In the genomic region with DNA sequence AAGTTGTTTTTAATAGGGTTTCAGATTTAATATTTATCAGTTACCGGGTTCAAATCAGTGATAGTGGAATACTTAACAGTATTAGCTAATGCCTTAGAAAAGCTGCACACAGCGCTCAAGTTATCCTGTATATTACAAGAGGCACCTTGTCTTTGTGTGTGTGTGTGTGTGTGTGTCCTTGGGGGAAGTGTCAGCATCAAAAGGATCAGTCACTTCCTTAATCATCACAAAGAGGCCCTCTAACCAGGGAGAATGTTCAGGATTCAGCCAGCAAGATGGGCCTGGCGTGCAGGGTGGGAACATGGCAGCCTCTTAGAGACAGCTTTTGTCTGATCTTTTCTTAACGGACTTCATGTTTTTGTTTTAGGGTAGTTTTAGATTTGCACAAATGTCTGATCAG, we compare ENCODE assay signal across 1 cellular context.
TF ChIP-seq lines count a peak whose summit lies in the region.

No MANE protein-coding gene starts in this region.

TF ChIP-seq in GM23338, 12 proteins besides CTCF, POLR2A, EP300 and RAD21 (continued from another document):
- TF ChIP-seq, protein P1, sequence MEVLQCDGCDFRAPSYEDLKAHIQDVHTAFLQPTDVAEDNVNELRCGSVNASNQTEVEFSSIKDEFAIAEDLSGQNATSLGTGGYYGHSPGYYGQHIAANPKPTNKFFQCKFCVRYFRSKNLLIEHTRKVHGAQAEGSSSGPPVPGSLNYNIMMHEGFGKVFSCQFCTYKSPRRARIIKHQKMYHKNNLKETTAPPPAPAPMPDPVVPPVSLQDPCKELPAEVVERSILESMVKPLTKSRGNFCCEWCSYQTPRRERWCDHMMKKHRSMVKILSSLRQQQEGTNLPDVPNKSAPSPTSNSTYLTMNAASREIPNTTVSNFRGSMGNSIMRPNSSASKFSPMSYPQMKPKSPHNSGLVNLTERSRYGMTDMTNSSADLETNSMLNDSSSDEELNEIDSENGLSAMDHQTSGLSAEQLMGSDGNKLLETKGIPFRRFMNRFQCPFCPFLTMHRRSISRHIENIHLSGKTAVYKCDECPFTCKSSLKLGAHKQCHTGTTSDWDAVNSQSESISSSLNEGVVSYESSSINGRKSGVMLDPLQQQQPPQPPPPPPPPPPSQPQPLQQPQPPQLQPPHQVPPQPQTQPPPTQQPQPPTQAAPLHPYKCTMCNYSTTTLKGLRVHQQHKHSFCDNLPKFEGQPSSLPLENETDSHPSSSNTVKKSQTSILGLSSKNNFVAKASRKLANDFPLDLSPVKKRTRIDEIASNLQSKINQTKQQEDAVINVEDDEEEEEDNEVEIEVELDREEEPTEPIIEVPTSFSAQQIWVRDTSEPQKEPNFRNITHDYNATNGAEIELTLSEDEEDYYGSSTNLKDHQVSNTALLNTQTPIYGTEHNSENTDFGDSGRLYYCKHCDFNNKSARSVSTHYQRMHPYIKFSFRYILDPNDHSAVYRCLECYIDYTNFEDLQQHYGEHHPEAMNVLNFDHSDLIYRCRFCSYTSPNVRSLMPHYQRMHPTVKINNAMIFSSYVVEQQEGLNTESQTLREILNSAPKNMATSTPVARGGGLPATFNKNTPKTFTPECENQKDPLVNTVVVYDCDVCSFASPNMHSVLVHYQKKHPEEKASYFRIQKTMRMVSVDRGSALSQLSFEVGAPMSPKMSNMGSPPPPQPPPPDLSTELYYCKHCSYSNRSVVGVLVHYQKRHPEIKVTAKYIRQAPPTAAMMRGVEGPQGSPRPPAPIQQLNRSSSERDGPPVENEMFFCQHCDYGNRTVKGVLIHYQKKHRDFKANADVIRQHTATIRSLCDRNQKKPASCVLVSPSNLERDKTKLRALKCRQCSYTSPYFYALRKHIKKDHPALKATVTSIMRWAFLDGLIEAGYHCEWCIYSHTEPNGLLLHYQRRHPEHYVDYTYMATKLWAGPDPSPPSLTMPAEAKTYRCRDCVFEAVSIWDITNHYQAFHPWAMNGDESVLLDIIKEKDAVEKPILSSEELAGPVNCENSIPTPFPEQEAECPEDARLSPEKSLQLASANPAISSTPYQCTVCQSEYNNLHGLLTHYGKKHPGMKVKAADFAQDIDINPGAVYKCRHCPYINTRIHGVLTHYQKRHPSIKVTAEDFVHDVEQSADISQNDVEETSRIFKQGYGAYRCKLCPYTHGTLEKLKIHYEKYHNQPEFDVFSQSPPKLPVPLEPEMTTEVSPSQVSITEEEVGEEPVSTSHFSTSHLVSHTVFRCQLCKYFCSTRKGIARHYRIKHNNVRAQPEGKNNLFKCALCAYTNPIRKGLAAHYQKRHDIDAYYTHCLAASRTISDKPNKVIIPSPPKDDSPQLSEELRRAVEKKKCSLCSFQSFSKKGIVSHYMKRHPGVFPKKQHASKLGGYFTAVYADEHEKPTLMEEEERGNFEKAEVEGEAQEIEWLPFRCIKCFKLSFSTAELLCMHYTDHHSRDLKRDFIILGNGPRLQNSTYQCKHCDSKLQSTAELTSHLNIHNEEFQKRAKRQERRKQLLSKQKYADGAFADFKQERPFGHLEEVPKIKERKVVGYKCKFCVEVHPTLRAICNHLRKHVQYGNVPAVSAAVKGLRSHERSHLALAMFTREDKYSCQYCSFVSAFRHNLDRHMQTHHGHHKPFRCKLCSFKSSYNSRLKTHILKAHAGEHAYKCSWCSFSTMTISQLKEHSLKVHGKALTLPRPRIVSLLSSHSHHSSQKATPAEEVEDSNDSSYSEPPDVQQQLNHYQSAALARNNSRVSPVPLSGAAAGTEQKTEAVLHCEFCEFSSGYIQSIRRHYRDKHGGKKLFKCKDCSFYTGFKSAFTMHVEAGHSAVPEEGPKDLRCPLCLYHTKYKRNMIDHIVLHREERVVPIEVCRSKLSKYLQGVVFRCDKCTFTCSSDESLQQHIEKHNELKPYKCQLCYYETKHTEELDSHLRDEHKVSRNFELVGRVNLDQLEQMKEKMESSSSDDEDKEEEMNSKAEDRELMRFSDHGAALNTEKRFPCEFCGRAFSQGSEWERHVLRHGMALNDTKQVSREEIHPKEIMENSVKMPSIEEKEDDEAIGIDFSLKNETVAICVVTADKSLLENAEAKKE (CRISPR knock-in tag; IDR thresholded peaks at IDR 0.05) = no peak
- TF ChIP-seq ZNF114 (CRISPR knock-in tag; IDR thresholded peaks at IDR 0.05) = no peak
- no peak for TF ChIP-seq EZH2phosphoT487 (IDR thresholded peaks at IDR 0.05; ENCODE audit: unreplicated experiment)
- TF ChIP-seq JUNB (IDR thresholded peaks at IDR 0.05; ENCODE audit: unreplicated experiment) = no peak
- no peak for TF ChIP-seq ZNF331 (CRISPR knock-in tag; IDR thresholded peaks at IDR 0.05; ENCODE audit: low read depth)
- TF ChIP-seq CREB1 (CRISPR knock-in tag; IDR thresholded peaks at IDR 0.05; ENCODE audit: low read depth) = no peak
- no peak for TF ChIP-seq NANOG (IDR thresholded peaks at IDR 0.05; ENCODE audit: borderline replicate concordance)
- no peak for TF ChIP-seq EZH2 (IDR thresholded peaks at IDR 0.05; ENCODE audit: low read depth, unreplicated experiment)
- TF ChIP-seq, protein P2, sequence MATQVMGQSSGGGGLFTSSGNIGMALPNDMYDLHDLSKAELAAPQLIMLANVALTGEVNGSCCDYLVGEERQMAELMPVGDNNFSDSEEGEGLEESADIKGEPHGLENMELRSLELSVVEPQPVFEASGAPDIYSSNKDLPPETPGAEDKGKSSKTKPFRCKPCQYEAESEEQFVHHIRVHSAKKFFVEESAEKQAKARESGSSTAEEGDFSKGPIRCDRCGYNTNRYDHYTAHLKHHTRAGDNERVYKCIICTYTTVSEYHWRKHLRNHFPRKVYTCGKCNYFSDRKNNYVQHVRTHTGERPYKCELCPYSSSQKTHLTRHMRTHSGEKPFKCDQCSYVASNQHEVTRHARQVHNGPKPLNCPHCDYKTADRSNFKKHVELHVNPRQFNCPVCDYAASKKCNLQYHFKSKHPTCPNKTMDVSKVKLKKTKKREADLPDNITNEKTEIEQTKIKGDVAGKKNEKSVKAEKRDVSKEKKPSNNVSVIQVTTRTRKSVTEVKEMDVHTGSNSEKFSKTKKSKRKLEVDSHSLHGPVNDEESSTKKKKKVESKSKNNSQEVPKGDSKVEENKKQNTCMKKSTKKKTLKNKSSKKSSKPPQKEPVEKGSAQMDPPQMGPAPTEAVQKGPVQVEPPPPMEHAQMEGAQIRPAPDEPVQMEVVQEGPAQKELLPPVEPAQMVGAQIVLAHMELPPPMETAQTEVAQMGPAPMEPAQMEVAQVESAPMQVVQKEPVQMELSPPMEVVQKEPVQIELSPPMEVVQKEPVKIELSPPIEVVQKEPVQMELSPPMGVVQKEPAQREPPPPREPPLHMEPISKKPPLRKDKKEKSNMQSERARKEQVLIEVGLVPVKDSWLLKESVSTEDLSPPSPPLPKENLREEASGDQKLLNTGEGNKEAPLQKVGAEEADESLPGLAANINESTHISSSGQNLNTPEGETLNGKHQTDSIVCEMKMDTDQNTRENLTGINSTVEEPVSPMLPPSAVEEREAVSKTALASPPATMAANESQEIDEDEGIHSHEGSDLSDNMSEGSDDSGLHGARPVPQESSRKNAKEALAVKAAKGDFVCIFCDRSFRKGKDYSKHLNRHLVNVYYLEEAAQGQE (IDR thresholded peaks at IDR 0.05; ENCODE audit: unreplicated experiment) = no peak
- TF ChIP-seq, protein P3, sequence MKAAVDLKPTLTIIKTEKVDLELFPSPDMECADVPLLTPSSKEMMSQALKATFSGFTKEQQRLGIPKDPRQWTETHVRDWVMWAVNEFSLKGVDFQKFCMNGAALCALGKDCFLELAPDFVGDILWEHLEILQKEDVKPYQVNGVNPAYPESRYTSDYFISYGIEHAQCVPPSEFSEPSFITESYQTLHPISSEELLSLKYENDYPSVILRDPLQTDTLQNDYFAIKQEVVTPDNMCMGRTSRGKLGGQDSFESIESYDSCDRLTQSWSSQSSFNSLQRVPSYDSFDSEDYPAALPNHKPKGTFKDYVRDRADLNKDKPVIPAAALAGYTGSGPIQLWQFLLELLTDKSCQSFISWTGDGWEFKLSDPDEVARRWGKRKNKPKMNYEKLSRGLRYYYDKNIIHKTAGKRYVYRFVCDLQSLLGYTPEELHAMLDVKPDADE (IDR thresholded peaks at IDR 0.05) = no peak
- TF ChIP-seq POLR2AphosphoS5 (IDR thresholded peaks at IDR 0.05; ENCODE audit: low read depth) = no peak
